In genomic region chr6:14059791-14060436, GRCh38 we compare ENCODE assay signal across 11 cellular contexts. TPM values are rescaled to one million over a fixed set of nuclear protein-coding genes. Genes with fewer than 3 reads are reported as not detected.
A peak's percentile ranks its signal among the peaks of the same experiment; 100 is the strongest.
DNase-seq lines count a peak whose midpoint lies in the region; TF ChIP-seq lines count a peak whose summit lies in the region.
"Had no signal": no experiment of that assay in that cellular context is flagged by ENCODE, and none has a peak within 500 bp of the region (broad histone marks: within the 10 kb centered on the region; RNA-seq: fewer than 3 reads in every experiment).

No MANE protein-coding gene starts in this region.

- no peak overlapping the region for H3K4me3 Mint-ChIP-seq in Calu3 (ENCODE audit: low read depth, unreplicated experiment)
- H3K4me3 Mint-ChIP-seq in activated T-helper 1 cell treated with anti-CD3 and anti-CD28 coated beads, Interleukin-12 subunit alpha, Interleukin-12 subunit beta, Interleukin-2, Interleukin-4 antibody, amounts not matched to agents 30 ng/mL and 10 ng/mL and 1 ng/mL, durations not matched to agents 14 hours and 24 hours and 36 hours: no peak overlapping the region
- H3K4me3 Mint-ChIP-seq: memory B cell had no signal

- intact Hi-C loops in Calu3 (cut with micrococcal nuclease; ENCODE audit: unreplicated experiment): no loop called here
- intact Hi-C loops in activated T-helper 1 cell treated with anti-CD3 and anti-CD28 coated beads, Interleukin-12 subunit alpha, Interleukin-12 subunit beta, Interleukin-2, Interleukin-4 antibody, amounts not matched to agents 30 ng/mL and 10 ng/mL and 1 ng/mL, durations not matched to agents 14 hours and 24 hours and 36 hours (cut with micrococcal nuclease): loop anchor here (10.0 kb wide), 2 partner anchors 445 to 1565 kb away; partner anchors contain the start of gene NOL7

- 89% methylated on average over 10 of the region's 10 CpGs for WGBS in smooth muscle cell (ENCODE audit: low lambda C conversion rate)

- CTCF ChIA-PET in Calu3 (lab: Charles Lee): no interaction called here

- peaks cover 10% of the 10 kb centered on the region for H3K4me1 Mint-ChIP-seq in Calu3 (ENCODE audit: low read depth, unreplicated experiment)
- H3K4me1 Mint-ChIP-seq in activated T-helper 1 cell treated with anti-CD3 and anti-CD28 coated beads, Interleukin-12 subunit alpha, Interleukin-12 subunit beta, Interleukin-2, Interleukin-4 antibody, amounts not matched to agents 30 ng/mL and 10 ng/mL and 1 ng/mL, durations not matched to agents 14 hours and 24 hours and 36 hours (ENCODE audit: low read depth): no peaks in the 10 kb centered on the region
- H3K4me1 Mint-ChIP-seq: memory B cell had no signal

- no peak overlapping the region for H3K27ac Mint-ChIP-seq in Calu3 (ENCODE audit: unreplicated experiment)
- H3K27ac Mint-ChIP-seq in activated T-helper 1 cell treated with anti-CD3 and anti-CD28 coated beads, Interleukin-12 subunit alpha, Interleukin-12 subunit beta, Interleukin-2, Interleukin-4 antibody, amounts not matched to agents 30 ng/mL and 10 ng/mL and 1 ng/mL, durations not matched to agents 14 hours and 24 hours and 36 hours: no peak overlapping the region
- H3K27ac Mint-ChIP-seq: memory B cell had no signal

- TF ChIP-seq CTCF in Calu3 (IDR thresholded peaks at IDR 0.05; ENCODE audit: unreplicated experiment) (no peak), kidney epithelial cell (IDR thresholded peaks at IDR 0.05; ENCODE audit: insufficient read depth, low read length, poor library complexity, severe bottlenecking) (no peak), smooth muscle cell (IDR thresholded peaks at IDR 0.05; ENCODE audit: borderline replicate concordance, insufficient read depth, poor library complexity, severe bottlenecking) (no peak)

- H3K4me3 ChIP-seq in kidney epithelial cell (ENCODE audit: low read depth, low read length): no peak overlapping the region
- no peak overlapping the region for H3K4me3 ChIP-seq in smooth muscle cell
- H3K4me3 ChIP-seq: sigmoid colon had no signal

- peaks cover 24% of the 10 kb centered on the region for H3K27me3 Mint-ChIP-seq in Calu3 (ENCODE audit: unreplicated experiment)
- peaks cover 38% of the 10 kb centered on the region for H3K27me3 Mint-ChIP-seq in activated T-helper 1 cell treated with anti-CD3 and anti-CD28 coated beads, Interleukin-12 subunit alpha, Interleukin-12 subunit beta, Interleukin-2, Interleukin-4 antibody, amounts not matched to agents 30 ng/mL and 10 ng/mL and 1 ng/mL, durations not matched to agents 14 hours and 24 hours and 36 hours (ENCODE audit: insufficient read depth)

- H3K27ac ChIP-seq in smooth muscle cell (ENCODE audit: low read depth): no peak overlapping the region
- H3K27ac ChIP-seq: sigmoid colon had no signal

- H3K36me3 Mint-ChIP-seq in Calu3 (ENCODE audit: insufficient read depth, unreplicated experiment): no peaks in the 10 kb centered on the region
- no peaks in the 10 kb centered on the region for H3K36me3 Mint-ChIP-seq in activated T-helper 1 cell treated with anti-CD3 and anti-CD28 coated beads, Interleukin-12 subunit alpha, Interleukin-12 subunit beta, Interleukin-2, Interleukin-4 antibody, amounts not matched to agents 30 ng/mL and 10 ng/mL and 1 ng/mL, durations not matched to agents 14 hours and 24 hours and 36 hours (ENCODE audit: low read depth)
- H3K36me3 Mint-ChIP-seq: memory B cell had no signal

- no peaks in the 10 kb centered on the region for H4K20me1 ChIP-seq in smooth muscle cell (ENCODE audit: low read depth)

- H3K27me3 ChIP-seq in kidney epithelial cell (ENCODE audit: control insufficient read depth, insufficient read depth, low read length) (no peaks in the 10 kb centered on the region), smooth muscle cell (ENCODE audit: low read depth) (peaks cover 6% of the 10 kb centered on the region)
- H3K27me3 ChIP-seq: sigmoid colon had no signal

- no peak overlapping the region for H3K4me2 ChIP-seq in smooth muscle cell

- H3K4me1 ChIP-seq in smooth muscle cell (ENCODE audit: low read depth): no peaks in the 10 kb centered on the region
- H3K4me1 ChIP-seq: sigmoid colon had no signal

- H3K36me3 ChIP-seq in kidney epithelial cell (ENCODE audit: control insufficient read depth, insufficient read depth, low read length) (no peaks in the 10 kb centered on the region), smooth muscle cell (ENCODE audit: low read depth) (no peaks in the 10 kb centered on the region)
- H3K36me3 ChIP-seq: sigmoid colon had no signal

- no peaks in the 10 kb centered on the region for H3F3A ChIP-seq in smooth muscle cell (ENCODE audit: low read depth)

- H2AFZ ChIP-seq in smooth muscle cell (ENCODE audit: low read depth): no peak overlapping the region

- DNase-seq in Calu3 (peak; percentile 73), NCI-H1105 treated with DMSO at 0.1 percent for 48 hours (lab: John Stamatoyannopoulos, UW) (peak; percentile 91), T1000 (lab: John Stamatoyannopoulos, UW) (peak; percentile 13), kidney epithelial cell (ENCODE audit: low read depth) (peak; percentile 31), NOMO-1 treated with DMSO at 0.1 percent for 48 hours (lab: John Stamatoyannopoulos, UW; ENCODE audit: unreplicated experiment) (no peak), NCI-H82 treated with DMSO at 0.1 percent for 48 hours (lab: John Stamatoyannopoulos, UW; ENCODE audit: unreplicated experiment) (no peak), smooth muscle cell (lab: John Stamatoyannopoulos, UW; ENCODE audit: unreplicated experiment) (no peak)
- no peak for DNase-seq in activated T-helper 1 cell treated with anti-CD3 and anti-CD28 coated beads, Interleukin-12 subunit alpha, Interleukin-12 subunit beta, Interleukin-2, Interleukin-4 antibody, amounts not matched to agents 30 ng/mL and 10 ng/mL and 1 ng/mL, durations not matched to agents 14 hours and 24 hours and 36 hours (ENCODE audit: low spot score)
- DNase-seq: NCI-H526, sigmoid colon had no signal

- BruUV-seq in Calu3 (replicated peaks; lab: Mats Ljungman, UMichigan): no TSS peak

- H3K9me3 ChIP-seq in smooth muscle cell (replicated peaks; ENCODE audit: low read depth): no peaks in the 10 kb centered on the region

- peaks cover 4% of the 10 kb centered on the region for H3K9me3 Mint-ChIP-seq in Calu3 (ENCODE audit: low read depth, unreplicated experiment)
- H3K9me3 Mint-ChIP-seq in activated T-helper 1 cell treated with anti-CD3 and anti-CD28 coated beads, Interleukin-12 subunit alpha, Interleukin-12 subunit beta, Interleukin-2, Interleukin-4 antibody, amounts not matched to agents 30 ng/mL and 10 ng/mL and 1 ng/mL, durations not matched to agents 14 hours and 24 hours and 36 hours: no peaks in the 10 kb centered on the region

- H3K79me2 ChIP-seq in smooth muscle cell (ENCODE audit: low read depth): no peaks in the 10 kb centered on the region

- H3K9ac ChIP-seq in smooth muscle cell (ENCODE audit: low read depth): no peak overlapping the region

RNA-seq across cellular contexts. Expression of gene CD83, which starts 57.7 kb away (rescaled TPM):
- total RNA-seq in Calu3 (2022) (5.1 and 6.5 TPM in 2 replicates), kidney epithelial cell (6.8 and 7.4 TPM in 2 replicates), smooth muscle cell (3.1 and 4.0 TPM in 2 replicates)
- 101 and 107 TPM in 2 replicates for total RNA-seq in activated T-helper 1 cell treated with anti-CD3 and anti-CD28 coated beads, Interleukin-12 subunit alpha, Interleukin-12 subunit beta, Interleukin-2, Interleukin-4 antibody, amounts not matched to agents 30 ng/mL and 10 ng/mL and 1 ng/mL, durations not matched to agents 14 hours and 24 hours and 36 hours
- polyA plus RNA-seq in smooth muscle cell: 1.9 and 2.3 TPM in 2 replicates

Comparison
In these comparisons a context has a peak if more than half of its experiments do, and no peak if none do; other contexts are left out.
1. DNase-seq: peak in Calu3 (single experiment), NCI-H1105 treated with DMSO at 0.1 percent for 48 hours (single experiment), T1000 (single experiment) and kidney epithelial cell (single experiment); none in NOMO-1 treated with DMSO at 0.1 percent for 48 hours (single experiment), NCI-H82 treated with DMSO at 0.1 percent for 48 hours (single experiment), activated T-helper 1 cell treated with anti-CD3 and anti-CD28 coated beads, Interleukin-12 subunit alpha, Interleukin-12 subunit beta, Interleukin-2, Interleukin-4 antibody, amounts not matched to agents 30 ng/mL and 10 ng/mL and 1 ng/mL, durations not matched to agents 14 hours and 24 hours and 36 hours (single experiment) and smooth muscle cell (single experiment).
2. RNA of gene CD83, which starts 57.7 kb away (total RNA-seq): 101 to 107 TPM in activated T-helper 1 cell treated with anti-CD3 and anti-CD28 coated beads, Interleukin-12 subunit alpha, Interleukin-12 subunit beta, Interleukin-2, Interleukin-4 antibody, amounts not matched to agents 30 ng/mL and 10 ng/mL and 1 ng/mL, durations not matched to agents 14 hours and 24 hours and 36 hours; 6.8 to 7.4 TPM in kidney epithelial cell, 5.1 to 6.5 TPM in Calu3 and 3.1 to 4.0 TPM in smooth muscle cell; every median in the first group is over 10 times any median in the second.